19 cellular contexts compared by ENCODE assay signal in genomic region chr10:101845903-101846302, GRCh38. TPM values are rescaled to one million over a fixed set of nuclear protein-coding genes. Genes with fewer than 3 reads are reported as not detected.
A peak's percentile ranks its signal among the peaks of the same experiment; 100 is the strongest.
DNase-seq lines count a peak whose midpoint lies in the region; ATAC-seq, FAIRE-seq and TF ChIP-seq lines count a peak whose summit lies in the region.
"Had no signal": no experiment of that assay in that cellular context is flagged by ENCODE, and none has a peak within 500 bp of the region (broad histone marks: within the 10 kb centered on the region; RNA-seq: fewer than 3 reads in every experiment).

No MANE protein-coding gene starts in this region.

- no peak overlapping the region for H3K4me3 Mint-ChIP-seq in astrocyte (ENCODE audit: unreplicated experiment)
- H3K4me3 Mint-ChIP-seq: B cell had no signal

- ATAC-seq in Right ventricle myocardium superior (ENCODE audit: poor library complexity) (no peak), SK-N-SH treated with all-trans-retinoic acid at 6 μM for 48 hours (no peak)

- H3K9me3 Mint-ChIP-seq in astrocyte (ENCODE audit: unreplicated experiment): no peaks in the 10 kb centered on the region
- H3K9me3 Mint-ChIP-seq: CD4-positive, alpha-beta T cell; H9 had no signal

- peaks cover 61% of the 10 kb centered on the region for H4K20me1 ChIP-seq in astrocyte (ENCODE audit: insufficient read depth, low read length)
- peaks cover 29% of the 10 kb centered on the region for H4K20me1 ChIP-seq in osteoblast (ENCODE audit: insufficient read depth, low read length)

- no peaks in the 10 kb centered on the region for H3K27me3 ChIP-seq in left ventricle myocardium inferior (ENCODE audit: low read depth)
- H3K27me3 ChIP-seq in astrocyte (ENCODE audit: insufficient read depth, low read length): peaks cover 9% of the 10 kb centered on the region
- no peaks in the 10 kb centered on the region for H3K27me3 ChIP-seq in osteoblast (ENCODE audit: insufficient read depth, low read length)

- no peak overlapping the region for H2AFZ ChIP-seq in astrocyte (ENCODE audit: low read depth, low read length)
- H2AFZ ChIP-seq in osteoblast (ENCODE audit: low read length): no peak overlapping the region

- H3K4me1 ChIP-seq in left ventricle myocardium inferior (peaks cover 72% of the 10 kb centered on the region), astrocyte (ENCODE audit: insufficient read depth, low read length) (peaks cover 4% of the 10 kb centered on the region), osteoblast (ENCODE audit: insufficient read depth, low read length) (no peaks in the 10 kb centered on the region)

- H3K27me3 Mint-ChIP-seq in astrocyte (ENCODE audit: low read depth, unreplicated experiment): peaks cover 13% of the 10 kb centered on the region
- H3K27me3 Mint-ChIP-seq: B cell had no signal

- no peak for FAIRE-seq in astrocyte (lab: Jason Lieb, UNC)
- FAIRE-seq: A204.1, G401.6, GM12891 had no signal

- H3K9me3 ChIP-seq in left ventricle myocardium inferior (replicated peaks): no peaks in the 10 kb centered on the region
- no peaks in the 10 kb centered on the region for H3K9me3 ChIP-seq in astrocyte (ENCODE audit: insufficient read depth, low read depth, low read length)
- no peaks in the 10 kb centered on the region for H3K9me3 ChIP-seq in osteoblast (ENCODE audit: low read depth, low read length)

- peak overlapping the region; percentile 12 for H3K27ac Mint-ChIP-seq in astrocyte (ENCODE audit: unreplicated experiment)
- H3K27ac Mint-ChIP-seq: B cell; CD4-positive, alpha-beta T cell; H9 had no signal

- intact Hi-C loops in left ventricle myocardium inferior (cut with micrococcal nuclease) (loop anchor here (10.0 kb wide), 1 partner anchor 159 kb away; no protein-coding TSS in a partner anchor), Right ventricle myocardium superior (cut with DNase I) (loop anchor here (10.0 kb wide), 1 partner anchor 119 kb away; no protein-coding TSS in a partner anchor)

- peaks cover 18% of the 10 kb centered on the region for H3K36me3 Mint-ChIP-seq in astrocyte (ENCODE audit: low read depth, unreplicated experiment)

- H3K36me3 ChIP-seq in left ventricle myocardium inferior (peaks cover 40% of the 10 kb centered on the region), astrocyte (ENCODE audit: insufficient read depth, low read length) (no peaks in the 10 kb centered on the region), osteoblast (ENCODE audit: insufficient read depth, low read length) (no peaks in the 10 kb centered on the region)

- H3K9ac ChIP-seq in astrocyte (ENCODE audit: low read length): no peak overlapping the region

- no peaks in the 10 kb centered on the region for H3K79me2 ChIP-seq in astrocyte (ENCODE audit: insufficient read depth, low read length)
- no peaks in the 10 kb centered on the region for H3K79me2 ChIP-seq in osteoblast (ENCODE audit: insufficient read depth, low read length)

- H3K4me2 ChIP-seq in astrocyte (ENCODE audit: low read length) (no peak overlapping the region), osteoblast (ENCODE audit: insufficient read depth, low read length) (no peak overlapping the region)

- DNase-seq in left ventricle myocardium inferior (no peak), Right ventricle myocardium superior (no peak), NCI-H2171 treated with DMSO at 0.1 percent for 48 hours (lab: John Stamatoyannopoulos, UW) (peak; percentile 82), astrocyte (ENCODE audit: low read depth) (no peak), osteoblast (ENCODE audit: insufficient read length, low spot score, missing footprints) (peak; percentile 32), OCI-M1 (lab: John Stamatoyannopoulos, UW) (no peak)
- DNase-seq: C1 segment of cervical spinal cord, Calu3, DMS153, DMS79 treated with DMSO at 0.1 percent for 48 hours, EL, GOT3, H9 had no signal

- H3K4me3 ChIP-seq in left ventricle myocardium inferior (no peak overlapping the region), astrocyte (ENCODE audit: insufficient read depth, low read depth, low read length) (no peak overlapping the region), osteoblast (ENCODE audit: insufficient read depth, low read length) (no peak overlapping the region)

- peaks cover 14% of the 10 kb centered on the region for H3K4me1 Mint-ChIP-seq in astrocyte (ENCODE audit: low read depth, unreplicated experiment)

- TF ChIP-seq CTCF in left ventricle myocardium inferior (IDR thresholded peaks at IDR 0.05; ENCODE audit: borderline replicate concordance) (no peak), astrocyte (IDR thresholded peaks at IDR 0.05; ENCODE audit: insufficient read depth, low read depth, low read length) (no peak), osteoblast (IDR thresholded peaks at IDR 0.05; ENCODE audit: extremely low read depth, low read depth, low read length) (no peak)

- peak overlapping the region; percentile 25 for H3K27ac ChIP-seq in left ventricle myocardium inferior (replicated peaks)
- no peak overlapping the region for H3K27ac ChIP-seq in astrocyte (ENCODE audit: low read depth, low read length)
- H3K27ac ChIP-seq in osteoblast (ENCODE audit: low read depth, low read length): no peak overlapping the region

TF ChIP-seq in SK-N-SH treated with all-trans-retinoic acid at 6 μM for 48 hours, 23 proteins besides CTCF, POLR2A, EP300 and RAD21:
- TF ChIP-seq ESRRG (CRISPR knock-in tag; IDR thresholded peaks at IDR 0.05): no peak
- TF ChIP-seq PATZ1 (CRISPR knock-in tag; IDR thresholded peaks at IDR 0.05; ENCODE audit: borderline replicate concordance): no peak
- TF ChIP-seq ARNTL (CRISPR knock-in tag; IDR thresholded peaks at IDR 0.05; ENCODE audit: borderline replicate concordance, low read depth): no peak
- no peak for TF ChIP-seq TSHZ2 (CRISPR knock-in tag; IDR thresholded peaks at IDR 0.05)
- TF ChIP-seq ISL1 (CRISPR knock-in tag; IDR thresholded peaks at IDR 0.05): no peak
- no peak for TF ChIP-seq ZFP30 (CRISPR knock-in tag; IDR thresholded peaks at IDR 0.05)

RNA-seq across cellular contexts. Expression of gene KCNIP2, which starts 2.3 kb away (rescaled TPM):
- total RNA-seq in left ventricle myocardium inferior (29.2 TPM), Right ventricle myocardium superior (516 TPM), astrocyte (1.9 and 2.5 TPM in 2 replicates), osteoblast (0.88 and 1.4 TPM in 2 replicates)

RNA-seq across cellular contexts. Expression of gene OGA, which starts 27.7 kb away (rescaled TPM):
- total RNA-seq in left ventricle myocardium inferior (96.3 TPM), Right ventricle myocardium superior (84.4 TPM), astrocyte (106 and 119 TPM in 2 replicates), osteoblast (115 and 121 TPM in 2 replicates)

Comparison
In these comparisons a context has a peak if more than half of its experiments do, and no peak if none do; other contexts are left out.
1. RNA of gene KCNIP2, which starts 2.3 kb away (total RNA-seq): 516 TPM in Right ventricle myocardium superior (single experiment); 29.2 TPM in left ventricle myocardium inferior (single experiment), 1.9 to 2.5 TPM in astrocyte and 0.88 to 1.4 TPM in osteoblast; every median in the first group is over 10 times any median in the second.
2. DNase-seq: peak in NCI-H2171 treated with DMSO at 0.1 percent for 48 hours (single experiment) and osteoblast (single experiment); none in left ventricle myocardium inferior (single experiment), Right ventricle myocardium superior (single experiment), astrocyte (single experiment) and OCI-M1 (single experiment).